Comparison of ENCODE assay signal across 10 cellular contexts in genomic region chr12:57852620-57853509, GRCh38. TPM values are rescaled to one million over a fixed set of nuclear protein-coding genes. Genes with fewer than 3 reads are reported as not detected.
DNase-seq lines count a peak whose midpoint lies in the region; ATAC-seq and TF ChIP-seq lines count a peak whose summit lies in the region.
"Had no signal": no experiment of that assay in that cellular context is flagged by ENCODE, and none has a peak within 500 bp of the region (broad histone marks: within the 10 kb centered on the region; RNA-seq: fewer than 3 reads in every experiment).

No MANE protein-coding gene starts in this region.

- peak overlapping the region; percentile 92 to 98 for H2BK12ac ChIP-seq in mesenchymal stem cell (ENCODE audit: low read length in 2 of 2)

- H3K4me2 ChIP-seq in mesenchymal stem cell (ENCODE audit: low read length, poor library complexity, severe bottlenecking), result peak overlapping the region; percentile 83

- no peak for TF ChIP-seq EP300 in suprapubic skin (IDR thresholded peaks at IDR 0.05)

- ATAC-seq in GM19328 (IDR thresholded peaks at IDR 0.05; ENCODE audit: unreplicated experiment), result no peak

- H3K27me3 Mint-ChIP-seq in endodermal cell (ENCODE audit: insufficient read depth), result peaks cover 27% of the 10 kb centered on the region

- no peaks in the 10 kb centered on the region for H3K36me3 Mint-ChIP-seq in endodermal cell (ENCODE audit: low read depth)

- H4K8ac ChIP-seq in mesenchymal stem cell (ENCODE audit: low read length), result peak overlapping the region; percentile 94

- H3K27me3 ChIP-seq in endodermal cell (ENCODE audit: control insufficient read depth, insufficient read depth, low read length, poor library complexity, severe bottlenecking) (peaks cover 10% of the 10 kb centered on the region), mesenchymal stem cell (ENCODE audit: control insufficient read depth in 1 of 2, insufficient read depth in 1 of 2, low read length in 2 of 2) (no peaks in the 10 kb centered on the region), suprapubic skin (no peaks in the 10 kb centered on the region)

- no peak overlapping the region for H3K27ac Mint-ChIP-seq in endodermal cell
- H3K27ac Mint-ChIP-seq: T-helper 1 cell treated with Interleukin-12 subunit alpha and Interleukin-12 subunit beta and Interleukin-4 antibody, amounts not matched to agents 30 μg/mL and 1 μg/mL, for 36 hours had no signal

- TF ChIP-seq CTCF in endodermal cell (conservative IDR thresholded peaks at IDR 0.05), result peak; percentile 68
- no peak for TF ChIP-seq CTCF in suprapubic skin (IDR thresholded peaks at IDR 0.05)

- H3K4ac ChIP-seq in mesenchymal stem cell (ENCODE audit: low read depth in 1 of 2, low read length in 2 of 2), result peak overlapping the region; percentile 45 to 82

- no peak overlapping the region for H3K27ac ChIP-seq in endodermal cell (ENCODE audit: low read depth, low read length)
- H3K27ac ChIP-seq in mesenchymal stem cell (ENCODE audit: low read length, poor library complexity, severe bottlenecking), result no peak overlapping the region
- peak overlapping the region; percentile 69 for H3K27ac ChIP-seq in suprapubic skin

- peak overlapping the region; percentile 62 to 71 for H3K18ac ChIP-seq in mesenchymal stem cell (ENCODE audit: low read depth in 1 of 2, low read length in 2 of 2)

- H3K36me3 ChIP-seq in endodermal cell (ENCODE audit: control insufficient read depth, insufficient read depth, low read length) (no peaks in the 10 kb centered on the region), mesenchymal stem cell (ENCODE audit: control insufficient read depth in 1 of 2, insufficient read depth in 2 of 2, low read depth in 1 of 2, low read length in 2 of 2) (no peaks in the 10 kb centered on the region), suprapubic skin (no peaks in the 10 kb centered on the region)

- no peak for TF ChIP-seq POLR2A in suprapubic skin (IDR thresholded peaks at IDR 0.05)

- H3K9ac ChIP-seq in endodermal cell (ENCODE audit: extremely low read depth, low read length, poor library complexity, severe bottlenecking) (no peak overlapping the region), mesenchymal stem cell (ENCODE audit: low read length) (peak overlapping the region; percentile 68)

- H2AFZ ChIP-seq in mesenchymal stem cell (ENCODE audit: low read depth, low read length), result peak overlapping the region; percentile 8

- H3K79me1 ChIP-seq in mesenchymal stem cell (replicated peaks; ENCODE audit: low read length, poor library complexity, severe bottlenecking), result no peaks in the 10 kb centered on the region

- H3K4me1 ChIP-seq in endodermal cell (ENCODE audit: control insufficient read depth, insufficient read depth, low read length), result peaks cover 4% of the 10 kb centered on the region
- H3K4me1 ChIP-seq in mesenchymal stem cell (ENCODE audit: control insufficient read depth, insufficient read depth, low read depth, low read length), result peaks cover 14% of the 10 kb centered on the region
- peaks cover 24% of the 10 kb centered on the region for H3K4me1 ChIP-seq in suprapubic skin

- WGBS in endodermal cell (ENCODE audit: insufficient coverage in 1 of 2, insufficient read length in 1 of 2), 2 experiments, result 21 to 32% methylated on average over 5 to 36 of the region's 38 CpGs
- 13% methylated on average over 31 of the region's 38 CpGs for WGBS in mesenchymal stem cell
- WGBS in suprapubic skin, result 25% methylated on average over 21 of the region's 38 CpGs

- H2BK15ac ChIP-seq in mesenchymal stem cell (ENCODE audit: low read depth, poor library complexity, severe bottlenecking), result peak overlapping the region; percentile 91

- H4K91ac ChIP-seq in mesenchymal stem cell (ENCODE audit: low read length), result peak overlapping the region; percentile 84

- peak overlapping the region; percentile 51 for H2AK5ac ChIP-seq in mesenchymal stem cell (ENCODE audit: low read length, severe bottlenecking)

- H3K23ac ChIP-seq in mesenchymal stem cell (ENCODE audit: low read length in 2 of 2), result no peak overlapping the region

- H3K9me3 ChIP-seq in endodermal cell (ENCODE audit: control insufficient read depth, low read length) (no peaks in the 10 kb centered on the region), mesenchymal stem cell (ENCODE audit: control insufficient read depth, low read length) (no peaks in the 10 kb centered on the region), suprapubic skin (no peaks in the 10 kb centered on the region)

- peak overlapping the region; percentile 72 for H3K4me3 ChIP-seq in endodermal cell (ENCODE audit: low read length)
- peak overlapping the region; percentile 40 to 50 for H3K4me3 ChIP-seq in mesenchymal stem cell (ENCODE audit: insufficient read depth in 1 of 2, low read depth in 1 of 2, low read length in 2 of 2)
- peak overlapping the region; percentile 39 for H3K4me3 ChIP-seq in suprapubic skin

- DNase-seq in NCI-H524 (lab: John Stamatoyannopoulos, UW) (peak; percentile 28 to 56), endodermal cell (peak; percentile 94), mesenchymal stem cell (peak; percentile 43), suprapubic skin (ENCODE audit: low spot score in 2 of 2) (peak in 1 of 2 donors; percentile 85), amniotic stem cell (lab: John Stamatoyannopoulos, UW) (no peak), A172 (ENCODE audit: low spot score) (no peak)
- DNase-seq in activated naive CD4-positive, alpha-beta T cell treated with Interleukin-2 at 50 U/mL for 16 hours, result no peak
- DNase-seq: stimulated activated CD4-positive, alpha-beta T cell treated with anti-CD3 and anti-CD28 coated beads, Interleukin-4, amount 100 ng/mL, for 1 hour had no signal

- H3K14ac ChIP-seq in mesenchymal stem cell (ENCODE audit: low read length in 2 of 2), result peak overlapping the region in 1 of 2 experiments; percentile 28

- H3K9me3 Mint-ChIP-seq in endodermal cell, result no peaks in the 10 kb centered on the region
- H3K9me3 Mint-ChIP-seq: T-helper 1 cell treated with Interleukin-12 subunit alpha and Interleukin-12 subunit beta and Interleukin-4 antibody, amounts not matched to agents 30 μg/mL and 1 μg/mL, for 36 hours had no signal

- peak overlapping the region; percentile 58 for H3K4me3 Mint-ChIP-seq in endodermal cell
- H3K4me3 Mint-ChIP-seq: T-helper 1 cell treated with Interleukin-12 subunit alpha and Interleukin-12 subunit beta and Interleukin-4 antibody, amounts not matched to agents 30 μg/mL and 1 μg/mL, for 36 hours had no signal

- no peak overlapping the region for H2BK5ac ChIP-seq in mesenchymal stem cell (ENCODE audit: low read depth, low read length, poor library complexity, severe bottlenecking)

- H3K4me1 Mint-ChIP-seq in endodermal cell, result peaks cover 21% of the 10 kb centered on the region

- peak overlapping the region; percentile 51 for H2BK120ac ChIP-seq in mesenchymal stem cell (ENCODE audit: low read depth, low read length)

RNA-seq across cellular contexts. Expression of gene CTDSP2, which starts 6.3 kb away (rescaled TPM):
- total RNA-seq in endodermal cell (100 to 1,000 TPM; 137 to 148 TPM), suprapubic skin (100 to 1,000 TPM; 147 to 240 (median 215) TPM)
- 100 TPM for polyA plus RNA-seq in endodermal cell (2013, experiment 1 of 2)
- polyA plus RNA-seq in endodermal cell (2013, experiment 2 of 2), result 87.4 TPM
- polyA plus RNA-seq in mesenchymal stem cell (2013, experiment 1 of 2), result 136 TPM
- 129 TPM for polyA plus RNA-seq in mesenchymal stem cell (2013, experiment 2 of 2)
- 26.9 and 27.5 TPM in 2 replicates for total RNA-seq in A172 (2014; rRNA removed; shearing (Covaris generic))

RNA-seq across cellular contexts. Expression of gene AVIL, which starts 34.3 kb away (rescaled TPM):
- 1 to 10 TPM in 1 of 2 donors, under 1 TPM in 1; 0.22 to 1.7 TPM for total RNA-seq in endodermal cell
- 0.68 TPM for polyA plus RNA-seq in endodermal cell (2013, experiment 1 of 2)
- 0.50 TPM for polyA plus RNA-seq in endodermal cell (2013, experiment 2 of 2)
- polyA plus RNA-seq in mesenchymal stem cell (2013, experiment 1 of 2), result 1.6 TPM
- polyA plus RNA-seq in mesenchymal stem cell (2013, experiment 2 of 2), result 1.8 TPM
- total RNA-seq in suprapubic skin, result 10 to 100 TPM in 2 of 4 donors, 1 to 10 TPM in 2; 4.7 to 96.5 (median 10.0) TPM
- total RNA-seq in A172 (2014; rRNA removed; shearing (Covaris generic)), result 0.41 and 0.98 TPM in 2 replicates

Comparison
In these comparisons a context has a peak if more than half of its experiments do, and no peak if none do; other contexts are left out.
1. DNase-seq: peak in NCI-H524 (2 of 2), endodermal cell (single experiment) and mesenchymal stem cell (single experiment); none in activated naive CD4-positive, alpha-beta T cell treated with Interleukin-2 at 50 U/mL for 16 hours (single experiment), amniotic stem cell (single experiment) and A172 (single experiment).
2. Peak in every context shown above with its lines, with median percentiles within 50 percentile points of each other: H3K4me3 ChIP-seq.